8 cellular contexts compared by ENCODE assay signal in the genomic region with DNA sequence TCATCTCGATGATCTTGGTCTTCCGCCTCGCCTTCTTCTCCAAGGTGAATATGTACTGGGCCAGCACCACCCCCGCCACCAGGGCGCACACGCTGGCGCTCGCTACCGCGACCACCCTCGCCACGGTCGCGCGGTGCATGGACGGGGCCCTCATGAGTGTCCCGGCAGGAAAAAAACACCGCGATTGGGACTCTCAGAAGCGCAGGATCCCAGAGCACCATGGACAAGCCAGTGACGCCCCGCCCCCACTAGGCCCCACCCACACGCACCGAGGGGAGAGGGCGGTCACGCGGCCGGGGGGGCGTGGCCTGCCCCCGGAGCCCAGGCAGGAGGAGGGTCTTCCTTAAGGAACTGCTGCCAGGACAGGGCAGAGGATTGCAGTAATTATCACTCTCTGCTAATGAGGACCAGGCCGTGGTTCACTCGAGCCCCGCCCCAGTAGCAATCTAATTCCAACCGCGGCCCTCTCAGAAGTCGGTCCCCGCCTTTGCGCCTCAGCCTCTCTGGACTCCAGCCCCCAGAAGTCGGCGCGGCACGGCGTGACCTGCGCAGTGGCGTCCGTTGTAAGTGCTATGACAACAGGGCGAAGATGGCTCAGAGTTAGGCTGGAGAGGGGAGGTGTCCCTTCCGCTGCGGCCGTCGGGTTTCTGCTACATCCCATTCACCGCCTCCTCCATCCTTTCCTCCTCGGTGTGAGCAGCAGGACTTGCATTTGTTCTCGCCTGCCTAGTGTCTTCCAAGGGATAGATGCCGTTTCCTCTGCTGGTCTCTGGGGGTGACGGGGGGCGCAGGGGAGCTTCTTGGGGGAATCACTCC. TPM values are rescaled to one million over a fixed set of nuclear protein-coding genes. Genes with fewer than 3 reads are reported as not detected.
DNase-seq lines count a peak whose midpoint lies in the region; ATAC-seq and TF ChIP-seq lines count a peak whose summit lies in the region.

TSS of gene BBS9 (plus strand) at position 575 of the 816 bp plus-strand sequence. CDS start 16,689 bp downstream, outside the sequence.

- no peak for TF ChIP-seq POLR2A in IMR-90 (IDR thresholded peaks at IDR 0.05; ENCODE audit: low read depth, low read length)

- peak within 1 kb of the TSS; percentile 52 for H2BK20ac ChIP-seq in IMR-90 (ENCODE audit: low read depth, low read length)

- H3K9me1 ChIP-seq in IMR-90 (ENCODE audit: insufficient read depth, low read length), result no peaks in the 10 kb centered on the region

- peak within 1 kb of the TSS; percentile 82 for H2BK5ac ChIP-seq in IMR-90 (ENCODE audit: low read depth, low read length, poor library complexity, severe bottlenecking)

- H3K4me3 ChIP-seq in IMR-90 (ENCODE audit: insufficient read depth, low read depth, low read length), result peak within 1 kb of the TSS; percentile 67
- peak within 1 kb of the TSS; percentile 75 for H3K4me3 ChIP-seq in OCI-LY7 (ENCODE audit: low read depth, low read length, poor library complexity, severe bottlenecking)
- peak within 1 kb of the TSS; percentile 62 for H3K4me3 ChIP-seq in mononuclear cell (ENCODE audit: low read length)

- H3K4me1 ChIP-seq in IMR-90 (ENCODE audit: control insufficient read depth, insufficient read depth, low read length), result no peaks in the 10 kb centered on the region
- peaks cover 17% of the 10 kb centered on the region for H3K4me1 ChIP-seq in OCI-LY7 (ENCODE audit: insufficient read depth, low read length, poor library complexity, severe bottlenecking)
- H3K4me1 ChIP-seq in mononuclear cell (ENCODE audit: insufficient read depth, low read length), result peaks cover 8% of the 10 kb centered on the region

- H2BK120ac ChIP-seq in IMR-90 (ENCODE audit: low read depth, low read length), result peak within 1 kb of the TSS; percentile 87

- peak within 1 kb of the TSS; percentile 82 for H3K27ac ChIP-seq in IMR-90 (ENCODE audit: insufficient read depth, low read length)
- H3K27ac ChIP-seq in OCI-LY7 (ENCODE audit: low read depth, low read length, poor library complexity, severe bottlenecking), result peak within 1 kb of the TSS; percentile 26
- H3K27ac ChIP-seq in epithelial cell of prostate, result peak within 1 kb of the TSS; percentile 64

- H3K4ac ChIP-seq in IMR-90 (ENCODE audit: low read depth, low read length), result peak within 1 kb of the TSS; percentile 88

- peak within 1 kb of the TSS; percentile 75 for H4K91ac ChIP-seq in IMR-90 (ENCODE audit: insufficient read depth, low read depth, low read length)

- H3K23ac ChIP-seq in IMR-90 (ENCODE audit: low read depth, low read length), result peak within 1 kb of the TSS; percentile 90

- H3K56ac ChIP-seq in IMR-90 (ENCODE audit: extremely low read depth, insufficient read depth, low read length), result peak within 1 kb of the TSS; percentile 55

- POLR2A ChIA-PET in IMR-90 (lab: Charles Lee; ENCODE audit: unreplicated experiment) (interaction anchor here (0.9 kb wide), 1 partner anchor 10 kb away, joined by 3 read pairs; no protein-coding TSS in a partner anchor), OCI-LY7 (lab: Charles Lee) (interaction anchor here (0.8 to 1.5 kb wide), 2 partner anchors 19 to 21 kb away, joined by 4 to 5 read pairs; no protein-coding TSS in a partner anchor)

- no TSS peak for BruUV-seq in IMR-90 (replicated peaks; lab: Mats Ljungman, UMichigan)
- no TSS peak for BruUV-seq in OCI-LY7 (replicated peaks; lab: Mats Ljungman, UMichigan)

- H3K9me3 ChIP-seq in IMR-90 (ENCODE audit: control insufficient read depth, insufficient read depth, low read length) (no peaks in the 10 kb centered on the region), OCI-LY7 (ENCODE audit: low read length) (no peaks in the 10 kb centered on the region), mononuclear cell (ENCODE audit: low read depth, low read length) (no peaks in the 10 kb centered on the region)

- TF ChIP-seq CTCF in IMR-90 (conservative IDR thresholded peaks at IDR 0.05; ENCODE audit: low read depth, low read length), result no peak
- TF ChIP-seq CTCF in OCI-LY7 (conservative IDR thresholded peaks at IDR 0.05; ENCODE audit: low read length), result no peak

- no peak for TF ChIP-seq RAD21 in IMR-90 (IDR thresholded peaks at IDR 0.05; ENCODE audit: low read length)

- ATAC-seq in GM21529 (IDR thresholded peaks at IDR 0.05; ENCODE audit: unreplicated experiment) (peak; percentile 100), IMR-90 (ENCODE audit: low read depth) (peak; percentile 99)

- peak; percentile 99 for DNase-seq in DMS153 treated with DMSO at 0.1 percent for 48 hours (lab: John Stamatoyannopoulos, UW; ENCODE audit: unreplicated experiment)
- peak; percentile 90 for DNase-seq in IMR-90
- peak; percentile 94 for DNase-seq in OCI-LY7 (ENCODE audit: low spot score)
- DNase-seq in activated T-cell treated with anti-CD3 and anti-CD28 coated beads for 4 hours, result peak; percentile 87
- peak; percentile 73 for DNase-seq in epithelial cell of prostate (ENCODE audit: low read depth, low spot score)
- peak; percentile 86 for DNase-seq in stimulated activated CD8-positive, alpha-beta memory T cell treated with anti-CD3 and anti-CD28 coated beads, Interleukin-2, amount 100 ng/mL, for 48 hours (ENCODE audit: low read depth in 2 of 2)

- H3K9me2 ChIP-seq in OCI-LY7 (ENCODE audit: insufficient read depth, low read length), result no peaks in the 10 kb centered on the region

- peak within 1 kb of the TSS; percentile 81 for H3K18ac ChIP-seq in IMR-90 (ENCODE audit: low read depth, low read length)

- H3K79me2 ChIP-seq in OCI-LY7 (ENCODE audit: insufficient read depth, low read depth, low read length), result no peaks in the 10 kb centered on the region

- H4K5ac ChIP-seq in IMR-90 (ENCODE audit: low read depth, low read length), result peak within 1 kb of the TSS; percentile 77

- H3K14ac ChIP-seq in IMR-90 (replicated peaks; ENCODE audit: low read depth, low read length), result peak within 1 kb of the TSS; percentile 79

- peak within 1 kb of the TSS; percentile 14 to 92; a peak in 3 of 4 replicates for H4K8ac ChIP-seq in IMR-90 (ENCODE audit: low read depth in 2 of 2, low read length in 2 of 2)

- peak within 1 kb of the TSS; percentile 33; the same call in 1 of the 3 replicates for H2BK15ac ChIP-seq in IMR-90 (ENCODE audit: low read depth, low read length)

- CTCF ChIA-PET in IMR-90 (lab: Yijun Ruan, JAX) (interaction anchor here (0.6 kb wide), 1 partner anchor 932 kb away, joined by 3 read pairs; no protein-coding TSS in a partner anchor), OCI-LY7 (lab: Charles Lee; ENCODE audit: unreplicated experiment) (no interaction called here)

- H2AK5ac ChIP-seq in IMR-90 (ENCODE audit: low read depth, low read length), result no peak within 1 kb of the TSS; the same call in 1 of the 2 replicates

- H3K27me3 ChIP-seq in IMR-90 (ENCODE audit: control insufficient read depth, insufficient read depth, low read length) (no peaks in the 10 kb centered on the region), mononuclear cell (ENCODE audit: insufficient read depth, low read length) (no peaks in the 10 kb centered on the region)

- H3K4me2 ChIP-seq in IMR-90 (ENCODE audit: low read depth, low read length) (peak within 1 kb of the TSS; percentile 80), OCI-LY7 (ENCODE audit: low read length) (peak within 1 kb of the TSS; percentile 91)

- intact Hi-C loops in IMR-90 (cut with micrococcal nuclease) (no loop called here), OCI-LY7 (cut with micrococcal nuclease; ENCODE audit: unreplicated experiment) (loop anchor here (1.0 kb wide), 1 partner anchor 20 kb away; the partner anchor contains the start of gene RP9)

- 0% methylated on average over 11 of the region's 57 CpGs; no CpG with 5 or more reads in 1 of the 2 experiments for WGBS in IMR-90 (ENCODE audit: extremely low coverage in 2 of 2, insufficient read length in 1 of 2), 2 experiments

- H3K79me1 ChIP-seq in IMR-90 (ENCODE audit: low read depth in 1 of 2, low read length in 2 of 2), result peaks cover 4 to 13% of the 10 kb centered on the region in 2 experiments; a peak in 3 of 4 replicates

- H2AFZ ChIP-seq in IMR-90 (replicated peaks; ENCODE audit: low read length, poor library complexity), result peak within 1 kb of the TSS; percentile 94
- peak within 1 kb of the TSS; percentile 96 for H2AFZ ChIP-seq in OCI-LY7 (ENCODE audit: low read length)

- in situ Hi-C loops in IMR-90 (cut with MboI; ENCODE audit: low sequenced_read_pairs), result no loop called here

- peak within 1 kb of the TSS; percentile 84 for H3K9ac ChIP-seq in IMR-90 (ENCODE audit: low read depth, low read length)

- H2AK9ac ChIP-seq in IMR-90 (replicated peaks; ENCODE audit: low read depth, low read length, poor library complexity), result peak within 1 kb of the TSS; percentile 66

- dilution Hi-C loops in IMR-90 (cut with HindIII; ENCODE audit: low sequenced_read_pairs, unreplicated experiment), result no loop called here

- no peaks in the 10 kb centered on the region for H3K36me3 ChIP-seq in IMR-90 (ENCODE audit: control insufficient read depth, insufficient read depth, low read length)
- H3K36me3 ChIP-seq in OCI-LY7 (ENCODE audit: insufficient read depth, low read length), result no peaks in the 10 kb centered on the region

- H4K20me1 ChIP-seq in IMR-90 (ENCODE audit: insufficient read depth, low read length) (no peaks in the 10 kb centered on the region), OCI-LY7 (ENCODE audit: insufficient read depth, low read length) (no peaks in the 10 kb centered on the region)

TF ChIP-seq in IMR-90, 13 proteins besides CTCF, POLR2A, EP300 and RAD21 (continues in another document):
- TF ChIP-seq BHLHE40 (IDR thresholded peaks at IDR 0.05; ENCODE audit: low read depth, low read length), result 0 out of 2 replicates have a peak, but pooled peaks have one; percentile 9
- no peak for TF ChIP-seq ELK1 (IDR thresholded peaks at IDR 0.05; ENCODE audit: borderline replicate concordance, low read depth, low read length)
- no peak for TF ChIP-seq SMC3 (IDR thresholded peaks at IDR 0.05; ENCODE audit: low read depth, low read length)
- TF ChIP-seq RCOR1 (IDR thresholded peaks at IDR 0.05; ENCODE audit: insufficient replicate concordance, low read length), result no peak
- TF ChIP-seq CHD1 (IDR thresholded peaks at IDR 0.05; ENCODE audit: low read depth, low read length), result no peak
- TF ChIP-seq MAZ (IDR thresholded peaks at IDR 0.05; ENCODE audit: borderline replicate concordance, low read depth, low read length), result peak; percentile 70; the same call in 1 of the 2 replicates

RNA-seq across cellular contexts. Expression of gene BBS9, which starts in this region (rescaled TPM):
- 9.5 and 11.9 TPM in 2 replicates for total RNA-seq in IMR-90 (2012; rRNA removed)
- polyA plus RNA-seq in IMR-90 (2012; rRNA removed), result 6.5 and 7.9 TPM in 2 replicates
- polyA plus RNA-seq in IMR-90 (2012; cell fraction: cytosol; rRNA removed), result 2.5 and 3.6 TPM in 2 replicates
- polyA plus RNA-seq in IMR-90 (2012; cell fraction: nucleus; rRNA removed; ENCODE audit: low replicate concordance), result 1.9 and 7.4 TPM in 2 replicates
- total RNA-seq in OCI-LY7 (2014; rRNA removed; shearing (Covaris generic)), result 4.8 and 6.8 TPM in 2 replicates
- total RNA-seq in OCI-LY7 (2022), result 14.8 and 16.0 TPM in 2 replicates
- total RNA-seq in mononuclear cell, result 29.5 TPM

Comparison
In these comparisons a context has a peak if more than half of its experiments do, and no peak if none do; other contexts are left out.
1. Peak in every context shown above with its lines: DNase-seq, ATAC-seq, H3K4me3 ChIP-seq and H3K27ac ChIP-seq.
2. H3K27ac ChIP-seq: peak in every context shown above with its lines; median percentile 82 in IMR-90; 64 in epithelial cell of prostate; 26 in OCI-LY7.